In genomic region chr5:135364416-135365262, GRCh38 we compare ENCODE assay signal across 17 cellular contexts. TPM values are rescaled to one million over a fixed set of nuclear protein-coding genes. Genes with fewer than 3 reads are reported as not detected.
A peak's percentile ranks its signal among the peaks of the same experiment; 100 is the strongest.
DNase-seq lines count a peak whose midpoint lies in the region; ATAC-seq, FAIRE-seq and TF ChIP-seq lines count a peak whose summit lies in the region.
"Had no signal": no experiment of that assay in that cellular context is flagged by ENCODE, and none has a peak within 500 bp of the region (broad histone marks: within the 10 kb centered on the region; RNA-seq: fewer than 3 reads in every experiment).

No MANE protein-coding gene starts in this region.

- ATAC-seq in HepG2 (no peak), right lobe of liver (no peak), left lung (peak; percentile 30), GM21390 (IDR thresholded peaks at IDR 0.05; ENCODE audit: unreplicated experiment) (no peak), HG02840 (IDR thresholded peaks at IDR 0.05; ENCODE audit: low FRiP score, unreplicated experiment) (no peak)
- ATAC-seq: WTC11 had no signal

- TF ChIP-seq POLR2A in HepG2 (IDR thresholded peaks at IDR 0.05; ENCODE audit: insufficient read depth in 1 of 2, low read depth in 2 of 2, low read length in 2 of 2) (no peak), right lobe of liver (IDR thresholded peaks at IDR 0.05) (no peak)

- H3K4me3 ChIP-seq in HepG2 (replicated peaks in 1 of 3; ENCODE audit: insufficient read depth in 1 of 3, low read depth in 2 of 3, low read length in 3 of 3) (no peak overlapping the region), right lobe of liver (no peak overlapping the region), left lung (no peak overlapping the region)
- H3K4me3 ChIP-seq: ovary had no signal

- in situ Hi-C loops in HepG2 (cut with HindIII; ENCODE audit: extremely low pct_ligation_motif_present, low pct_unique_long_range_greater_than_20kb): no loop called here

- TF ChIP-seq EP300 in HepG2 (IDR thresholded peaks at IDR 0.05; ENCODE audit: low read depth in 2 of 2, low read length in 2 of 2): no peak
- no peak for TF ChIP-seq EP300 in HepG2 (CRISPR knock-in tag; IDR thresholded peaks at IDR 0.05; ENCODE audit: borderline replicate concordance)

- H3K9me3 ChIP-seq in HepG2 (ENCODE audit: low read length): no peaks in the 10 kb centered on the region
- no peaks in the 10 kb centered on the region for H3K9me3 ChIP-seq in right lobe of liver
- no peaks in the 10 kb centered on the region for H3K9me3 ChIP-seq in left lung
- H3K9me3 ChIP-seq: ovary had no signal

- H3K4me1 ChIP-seq in HepG2 (ENCODE audit: insufficient read depth, low read length) (0 out of 2 replicates have a peak, but pooled peaks cover 6% of the 10 kb centered on the region), right lobe of liver (no peaks in the 10 kb centered on the region), left lung (peaks cover 0 to 14% of the 10 kb centered on the region in 2 donors)

- POLR2A ChIA-PET in HepG2 (lab: Yijun Ruan, JAX): no interaction called here

- H3K27ac ChIP-seq in HepG2 (ENCODE audit: extremely low read length, insufficient read depth, low read length) (no peak overlapping the region), right lobe of liver (no peak overlapping the region), left lung (no peak overlapping the region)
- H3K27ac ChIP-seq: ovary, RWPE1 had no signal

- DNase-seq in HepG2 (ENCODE audit: low spot score) (no peak), right lobe of liver (no peak), NCI-H526 (lab: John Stamatoyannopoulos, UW) (peak; percentile 8 to 47), left lung (no peak), NCI-H2227 (lab: John Stamatoyannopoulos, UW; ENCODE audit: unreplicated experiment) (no peak), 8988T (no peak)
- DNase-seq: activated gamma-delta T cell; CD8-positive, alpha-beta memory T cell; GDM1; hypothalamus; NCI-H510A; ovary; substantia nigra had no signal

- BruUV-seq in HepG2 (replicated peaks; lab: Mats Ljungman, UMichigan): TSS peak; percentile 19

- 92% methylated on average over 5 of the region's 5 CpGs for WGBS in HepG2 (ENCODE audit: low lambda C conversion rate)
- 84% methylated on average over 5 of the region's 5 CpGs for WGBS in right lobe of liver (ENCODE audit: insufficient coverage, low coverage, low lambda C conversion rate, missing lambda C conversion rate)

- intact Hi-C loops in HepG2 (cut with micrococcal nuclease; ENCODE audit: unreplicated experiment): no loop called here
- intact Hi-C loops in right lobe of liver (cut with DNase I): no loop called here
- intact Hi-C loops in left lung (cut with DNase I): no loop called here

- H3K4me2 ChIP-seq in HepG2 (ENCODE audit: low read depth, low read length): no peak overlapping the region

- H3K36me3 ChIP-seq in HepG2 (replicated peaks in 1 of 2; ENCODE audit: control insufficient read depth in 1 of 2, insufficient read depth in 2 of 2, low read length in 2 of 2) (peaks cover 33 to 82% of the 10 kb centered on the region in 2 experiments), right lobe of liver (peaks cover 0 to 31% (median 4%) of the 10 kb centered on the region in 4 donors), left lung (peaks cover 0 to 86% of the 10 kb centered on the region in 2 donors)
- H3K36me3 ChIP-seq: ovary had no signal

- CTCF ChIA-PET in HepG2 (lab: Yijun Ruan, JAX; ENCODE audit: low intra/inter-chr PET ratio, low total read pairs): no interaction called here

- H2AFZ ChIP-seq in HepG2 (ENCODE audit: low read length): no peak overlapping the region

- H3K27me3 ChIP-seq in HepG2 (ENCODE audit: control insufficient read depth in 1 of 2, insufficient read depth in 2 of 2, low read length in 2 of 2) (no peaks in the 10 kb centered on the region), right lobe of liver (no peaks in the 10 kb centered on the region), left lung (no peaks in the 10 kb centered on the region)
- H3K27me3 ChIP-seq: ovary had no signal

- no peak for FAIRE-seq in HepG2 (lab: Jason Lieb, UNC)

- H3K79me2 ChIP-seq in HepG2 (ENCODE audit: insufficient read depth, low read length): no peaks in the 10 kb centered on the region

- no peaks in the 10 kb centered on the region for H4K20me1 ChIP-seq in HepG2 (ENCODE audit: insufficient read depth, low read length)

- TF ChIP-seq RAD21 in HepG2 (CRISPR knock-in tag; IDR thresholded peaks at IDR 0.05): no peak

- H3K9ac ChIP-seq in HepG2 (ENCODE audit: insufficient read depth, low read depth, low read length): no peak overlapping the region

- TF ChIP-seq CTCF in HepG2 (CRISPR knock-in tag; IDR thresholded peaks at IDR 0.05): no peak
- TF ChIP-seq CTCF in right lobe of liver (IDR thresholded peaks at IDR 0.05): no peak
- no peak for TF ChIP-seq CTCF in left lung (IDR thresholded peaks at IDR 0.05)

TF ChIP-seq in HepG2, 621 proteins besides CTCF, POLR2A, EP300 and RAD21:
- no peak for TF ChIP-seq SCMH1 (CRISPR knock-in tag; IDR thresholded peaks at IDR 0.05; ENCODE audit: borderline replicate concordance)
- no peak for TF ChIP-seq RFXAP (CRISPR knock-in tag; IDR thresholded peaks at IDR 0.05; ENCODE audit: borderline replicate concordance)
- TF ChIP-seq SP4 (CRISPR knock-in tag; IDR thresholded peaks at IDR 0.05): no peak
- no peak for TF ChIP-seq ZNF619 (CRISPR knock-in tag; IDR thresholded peaks at IDR 0.05)
- TF ChIP-seq ZFP90 (CRISPR knock-in tag; IDR thresholded peaks at IDR 0.05; ENCODE audit: borderline replicate concordance): no peak
- no peak for TF ChIP-seq PHB2 (IDR thresholded peaks at IDR 0.05; ENCODE audit: partially characterized antibody)
- TF ChIP-seq ARHGAP35 (CRISPR knock-in tag; IDR thresholded peaks at IDR 0.05; ENCODE audit: borderline replicate concordance): no peak
- no peak for TF ChIP-seq ZFYVE20 (CRISPR knock-in tag; IDR thresholded peaks at IDR 0.05; ENCODE audit: borderline replicate concordance, low read depth)
- TF ChIP-seq AHR (CRISPR knock-in tag; IDR thresholded peaks at IDR 0.05): no peak
- no peak for TF ChIP-seq ATM (IDR thresholded peaks at IDR 0.05; ENCODE audit: borderline replicate concordance)
- no peak for TF ChIP-seq ZNF230 (CRISPR knock-in tag; IDR thresholded peaks at IDR 0.05)
- TF ChIP-seq CREM (IDR thresholded peaks at IDR 0.05): no peak
- TF ChIP-seq CREM (CRISPR knock-in tag; IDR thresholded peaks at IDR 0.05): no peak
- TF ChIP-seq SIX1 (CRISPR knock-in tag; IDR thresholded peaks at IDR 0.05; ENCODE audit: borderline replicate concordance): no peak
- no peak for TF ChIP-seq ZSCAN21 (CRISPR knock-in tag; IDR thresholded peaks at IDR 0.05; ENCODE audit: borderline replicate concordance)
- TF ChIP-seq ZNF777 (CRISPR knock-in tag; IDR thresholded peaks at IDR 0.05): no peak
- TF ChIP-seq ZNF552 (CRISPR knock-in tag; IDR thresholded peaks at IDR 0.05; ENCODE audit: borderline replicate concordance): no peak
- no peak for TF ChIP-seq ZNF317 (CRISPR knock-in tag; IDR thresholded peaks at IDR 0.05)
- TF ChIP-seq PBX3 (CRISPR knock-in tag; IDR thresholded peaks at IDR 0.05; ENCODE audit: borderline replicate concordance): no peak

RNA-seq across cellular contexts. Expression of gene MACROH2A1, which starts 34.4 kb away (rescaled TPM):
- total RNA-seq in HepG2 (2016; rRNA removed; fragmentation: Illumina TruSeq; extraction: Trizol): 141 and 158 TPM in 2 replicates
- 34.0 and 36.6 TPM in 2 replicates for total RNA-seq in HepG2 (2016; cell fraction: cytosol; rRNA removed; fragmentation: Illumina TruSeq; extraction: Trizol; ENCODE audit: low read depth)
- total RNA-seq in HepG2 (2016; cell fraction: insoluble cytoplasmic fraction; rRNA removed; fragmentation: Illumina TruSeq; extraction: Trizol): 139 and 158 TPM in 2 replicates
- total RNA-seq in HepG2 (2016; cell fraction: membrane; rRNA removed; fragmentation: Illumina TruSeq; extraction: Trizol): 72.7 and 73.0 TPM in 2 replicates
- total RNA-seq in HepG2 (2016; cell fraction: nucleus; rRNA removed; fragmentation: Illumina TruSeq; extraction: Trizol): 138 and 155 TPM in 2 replicates
- polyA plus RNA-seq in HepG2 (2011; rRNA removed): 64.7 and 69.1 TPM in 2 replicates
- 58.5 and 70.5 TPM in 2 replicates for polyA plus RNA-seq in HepG2 (2011; cell fraction: cytosol; rRNA removed)
- polyA plus RNA-seq in HepG2 (2011; cell fraction: nucleus; rRNA removed): 131 and 137 TPM in 2 replicates
- 67.6 and 67.7 TPM in 2 replicates for polyA plus RNA-seq in HepG2 (2012)
- 42.2 and 45.6 TPM in 2 replicates for polyA plus RNA-seq in HepG2 (2016; cell fraction: cytosol; fragmentation: Illumina TruSeq; extraction: Trizol; ENCODE audit: low read depth)
- polyA plus RNA-seq in HepG2 (2016; cell fraction: insoluble cytoplasmic fraction; fragmentation: Illumina TruSeq; extraction: Trizol; ENCODE audit: low read depth): 188 and 202 TPM in 2 replicates
- 69.9 and 70.3 TPM in 2 replicates for polyA plus RNA-seq in HepG2 (2016; cell fraction: membrane; fragmentation: Illumina TruSeq; extraction: Trizol; ENCODE audit: low read depth)
- polyA plus RNA-seq in HepG2 (2016; cell fraction: nucleus; fragmentation: Illumina TruSeq; extraction: Trizol; ENCODE audit: insufficient read depth, low read depth): 226 and 231 TPM in 2 replicates
- polyA minus RNA-seq in HepG2 (2011; rRNA and poly(A)+ RNA removed; ENCODE audit: low replicate concordance): 58.8 and 154 TPM in 2 replicates
- polyA minus RNA-seq in HepG2 (2011; cell fraction: cytosol; rRNA and poly(A)+ RNA removed): 32.4 and 34.2 TPM in 2 replicates
- 125 and 144 TPM in 2 replicates for polyA minus RNA-seq in HepG2 (2011; cell fraction: nucleus; rRNA and poly(A)+ RNA removed)
- 100 to 1,000 TPM in 2 of 6 experiments, 10 to 100 TPM in 4; 40.0 to 113 (median 51.6) TPM for total RNA-seq in right lobe of liver
- 100 to 1,000 TPM; 183 to 309 TPM for total RNA-seq in left lung

Comparison
In these comparisons a context has a peak if more than half of its experiments do, and no peak if none do; other contexts are left out.
1. DNase-seq: peak in NCI-H526 (2 of 2); none in HepG2 (single experiment), right lobe of liver (0 of 3), left lung (0 of 2), NCI-H2227 (single experiment) and 8988T (single experiment).